Comparison of ENCODE assay signal across 10 cellular contexts in genomic region chr2:189024861-189025618, GRCh38. TPM values are rescaled to one million over a fixed set of nuclear protein-coding genes. Genes with fewer than 3 reads are reported as not detected.
DNase-seq lines count a peak whose midpoint lies in the region; ATAC-seq and TF ChIP-seq lines count a peak whose summit lies in the region.
"Had no signal": no experiment of that assay in that cellular context is flagged by ENCODE, and none has a peak within 500 bp of the region (broad histone marks: within the 10 kb centered on the region; RNA-seq: fewer than 3 reads in every experiment).

No MANE protein-coding gene starts in this region.

- no peaks in the 10 kb centered on the region for H3K27me3 ChIP-seq in Caco-2 (replicated peaks; ENCODE audit: control insufficient read depth, insufficient read depth, low read length)
- no peaks in the 10 kb centered on the region for H3K27me3 ChIP-seq in foreskin keratinocyte

- H3K27me3 Mint-ChIP-seq in Caco-2 (ENCODE audit: insufficient read depth, unreplicated experiment): no peaks in the 10 kb centered on the region
- peaks cover 0 to 8% of the 10 kb centered on the region in 2 donors for H3K27me3 Mint-ChIP-seq in T-cell
- H3K27me3 Mint-ChIP-seq in activated naive CD8-positive, alpha-beta T cell treated with anti-CD3 and anti-CD28 coated beads for 36 hours: peaks cover 16% of the 10 kb centered on the region
- H3K27me3 Mint-ChIP-seq in stimulated activated naive B cell treated with anti-CD40 and anti-IgM and Interleukin-4, amounts not matched to agents 10 μg/mL and 1 μg/mL and 100 μg/mL, for 72 hours: no peaks in the 10 kb centered on the region
- H3K27me3 Mint-ChIP-seq: activated CD4-positive, alpha-beta T cell treated with anti-CD3 and anti-CD28 coated beads, Interleukin-2, amount 10 ng/mL, durations not matched to agents 7 days and 5 days had no signal

- no peak overlapping the region for H3K27ac ChIP-seq in foreskin keratinocyte
- H3K27ac ChIP-seq: lower lobe of right lung had no signal

- no peak overlapping the region for H3K4me3 Mint-ChIP-seq in Caco-2 (ENCODE audit: unreplicated experiment)
- H3K4me3 Mint-ChIP-seq in T-cell: no peak overlapping the region
- H3K4me3 Mint-ChIP-seq in activated naive CD8-positive, alpha-beta T cell treated with anti-CD3 and anti-CD28 coated beads for 36 hours: no peak overlapping the region
- no peak overlapping the region for H3K4me3 Mint-ChIP-seq in stimulated activated naive B cell treated with anti-CD40 and anti-IgM and Interleukin-4, amounts not matched to agents 10 μg/mL and 1 μg/mL and 100 μg/mL, for 72 hours
- H3K4me3 Mint-ChIP-seq: activated CD4-positive, alpha-beta T cell treated with anti-CD3 and anti-CD28 coated beads, Interleukin-2, amount 10 ng/mL, durations not matched to agents 7 days and 5 days had no signal

- no peaks in the 10 kb centered on the region for H3K4me1 ChIP-seq in Caco-2
- no peaks in the 10 kb centered on the region for H3K4me1 ChIP-seq in foreskin keratinocyte
- H3K4me1 ChIP-seq: lower lobe of right lung had no signal

- H3K4me3 ChIP-seq in Caco-2 (ENCODE audit: low read depth, low read length): no peak overlapping the region
- no peak overlapping the region for H3K4me3 ChIP-seq in NB4 (ENCODE audit: low read depth, low read length)
- H3K4me3 ChIP-seq: lower lobe of right lung had no signal

- peak; percentile 56 for ATAC-seq in GM21515 (IDR thresholded peaks at IDR 0.05; ENCODE audit: unreplicated experiment)
- peak; percentile 57 for ATAC-seq in foreskin keratinocyte
- ATAC-seq in T-cell (replicated peaks in 1 of 4): no peak
- no peak for ATAC-seq in stimulated activated naive B cell treated with anti-CD40 and anti-IgM and Interleukin-4, amounts not matched to agents 10 μg/mL and 1 μg/mL and 100 μg/mL, for 72 hours (replicated peaks)
- ATAC-seq: lower lobe of right lung had no signal

- no peaks in the 10 kb centered on the region for H3K4me1 Mint-ChIP-seq in Caco-2 (ENCODE audit: low read depth, unreplicated experiment)
- no peaks in the 10 kb centered on the region for H3K4me1 Mint-ChIP-seq in T-cell
- no peaks in the 10 kb centered on the region for H3K4me1 Mint-ChIP-seq in activated naive CD8-positive, alpha-beta T cell treated with anti-CD3 and anti-CD28 coated beads for 36 hours
- no peaks in the 10 kb centered on the region for H3K4me1 Mint-ChIP-seq in stimulated activated naive B cell treated with anti-CD40 and anti-IgM and Interleukin-4, amounts not matched to agents 10 μg/mL and 1 μg/mL and 100 μg/mL, for 72 hours
- H3K4me1 Mint-ChIP-seq: activated CD4-positive, alpha-beta T cell treated with anti-CD3 and anti-CD28 coated beads, Interleukin-2, amount 10 ng/mL, durations not matched to agents 7 days and 5 days had no signal

- DNase-seq in Caco-2 (peak in 1 of 2 experiments; percentile 26), NB4 (ENCODE audit: low read depth) (peak; percentile 21), foreskin keratinocyte (no peak), T-cell (no peak), NCI-H2081 treated with DMSO at 0.1 percent for 48 hours (lab: John Stamatoyannopoulos, UW) (no peak)
- DNase-seq in activated naive CD8-positive, alpha-beta T cell treated with anti-CD3 and anti-CD28 coated beads for 36 hours: no peak
- DNase-seq in stimulated activated naive B cell treated with anti-CD40 and anti-IgM and Interleukin-4, amounts not matched to agents 10 μg/mL and 1 μg/mL and 100 μg/mL, for 72 hours: no peak
- DNase-seq: activated CD4-positive, alpha-beta T cell treated with anti-CD3 and anti-CD28 coated beads, Interleukin-2, amount 10 ng/mL, durations not matched to agents 7 days and 5 days; lower lobe of right lung had no signal

- no peaks in the 10 kb centered on the region for H3K9me3 Mint-ChIP-seq in Caco-2 (ENCODE audit: unreplicated experiment)
- no peaks in the 10 kb centered on the region for H3K9me3 Mint-ChIP-seq in T-cell
- no peaks in the 10 kb centered on the region for H3K9me3 Mint-ChIP-seq in activated naive CD8-positive, alpha-beta T cell treated with anti-CD3 and anti-CD28 coated beads for 36 hours
- H3K9me3 Mint-ChIP-seq in stimulated activated naive B cell treated with anti-CD40 and anti-IgM and Interleukin-4, amounts not matched to agents 10 μg/mL and 1 μg/mL and 100 μg/mL, for 72 hours: no peaks in the 10 kb centered on the region
- H3K9me3 Mint-ChIP-seq: activated CD4-positive, alpha-beta T cell treated with anti-CD3 and anti-CD28 coated beads, Interleukin-2, amount 10 ng/mL, durations not matched to agents 7 days and 5 days had no signal

- CTCF ChIA-PET in Caco-2 (lab: Charles Lee): no interaction called here
- CTCF ChIA-PET in T-cell (lab: Charles Lee): no interaction called here

- BruUV-seq in Caco-2 (replicated peaks; lab: Mats Ljungman, UMichigan): no TSS peak

- TF ChIP-seq POLR2A in NB4 (IDR thresholded peaks at IDR 0.05; ENCODE audit: extremely low read depth, insufficient read length): no peak

- POLR2A ChIA-PET in Caco-2 (lab: Charles Lee) (no interaction called here), T-cell (lab: Charles Lee) (no interaction called here)

- H3K9me3 ChIP-seq in Caco-2: no peaks in the 10 kb centered on the region
- H3K9me3 ChIP-seq: lower lobe of right lung had no signal

- intact Hi-C loops in Caco-2 (cut with micrococcal nuclease; ENCODE audit: unreplicated experiment): loop anchor here (10.0 kb wide), 1 partner anchor 260 kb away; no protein-coding TSS in a partner anchor

- H3K36me3 Mint-ChIP-seq in Caco-2 (ENCODE audit: insufficient read depth, unreplicated experiment) (peaks cover 17% of the 10 kb centered on the region), T-cell (no peaks in the 10 kb centered on the region)
- H3K36me3 Mint-ChIP-seq in activated naive CD8-positive, alpha-beta T cell treated with anti-CD3 and anti-CD28 coated beads for 36 hours: no peaks in the 10 kb centered on the region
- no peaks in the 10 kb centered on the region for H3K36me3 Mint-ChIP-seq in stimulated activated naive B cell treated with anti-CD40 and anti-IgM and Interleukin-4, amounts not matched to agents 10 μg/mL and 1 μg/mL and 100 μg/mL, for 72 hours

- H3K27ac Mint-ChIP-seq in Caco-2 (ENCODE audit: unreplicated experiment): no peak overlapping the region
- H3K27ac Mint-ChIP-seq in T-cell: no peak overlapping the region
- H3K27ac Mint-ChIP-seq in activated naive CD8-positive, alpha-beta T cell treated with anti-CD3 and anti-CD28 coated beads for 36 hours: no peak overlapping the region
- H3K27ac Mint-ChIP-seq in stimulated activated naive B cell treated with anti-CD40 and anti-IgM and Interleukin-4, amounts not matched to agents 10 μg/mL and 1 μg/mL and 100 μg/mL, for 72 hours: no peak overlapping the region
- H3K27ac Mint-ChIP-seq: activated CD4-positive, alpha-beta T cell treated with anti-CD3 and anti-CD28 coated beads, Interleukin-2, amount 10 ng/mL, durations not matched to agents 7 days and 5 days had no signal

- no peaks in the 10 kb centered on the region for H3K36me3 ChIP-seq in Caco-2 (ENCODE audit: control insufficient read depth, insufficient read depth, low read length)
- H3K36me3 ChIP-seq: lower lobe of right lung had no signal

- TF ChIP-seq CTCF in Caco-2 (IDR thresholded peaks at IDR 0.05; ENCODE audit: insufficient read depth in 1 of 2, low read depth in 1 of 2, low read length in 1 of 2, severe bottlenecking in 1 of 2, unreplicated experiment in 1 of 2) (peak; percentile 71 to 73), NB4 (IDR thresholded peaks at IDR 0.05; ENCODE audit: low read depth, low read length) (peak; percentile 52), foreskin keratinocyte (conservative IDR thresholded peaks at IDR 0.05) (peak; percentile 57)

RNA-seq across cellular contexts. Expression of gene COL3A1, which starts 50.9 kb away (rescaled TPM):
- total RNA-seq in Caco-2 (2022) (25.4 and 29.2 TPM in 2 replicates), foreskin keratinocyte (0.04 and 0.24 TPM in 2 replicates), T-cell (1 to 10 TPM in 2 of 5 donors, under 1 TPM in 1, not detected in 2; 0.79 to 2.0 (median 1.3) TPM)
- polyA plus RNA-seq in foreskin keratinocyte: 0.03 and 0.06 TPM in 2 replicates
- total RNA-seq in activated naive CD8-positive, alpha-beta T cell treated with anti-CD3 and anti-CD28 coated beads for 36 hours: not detected
- total RNA-seq: activated CD4-positive, alpha-beta T cell treated with anti-CD3 and anti-CD28 coated beads, Interleukin-2, amount 10 ng/mL, durations not matched to agents 7 days and 5 days had no signal

Comparison
In these comparisons a context has a peak if more than half of its experiments do, and no peak if none do; other contexts are left out.
1. ATAC-seq: peak in GM21515 (single experiment) and foreskin keratinocyte (single experiment); none in T-cell (0 of 4) and stimulated activated naive B cell treated with anti-CD40 and anti-IgM and Interleukin-4, amounts not matched to agents 10 μg/mL and 1 μg/mL and 100 μg/mL, for 72 hours (0 of 2).
2. Peak in every context shown above with its lines, with median percentiles within 50 percentile points of each other: CTCF ChIP-seq.